ENCODE assay signal across 10 cellular contexts in the genomic region with DNA sequence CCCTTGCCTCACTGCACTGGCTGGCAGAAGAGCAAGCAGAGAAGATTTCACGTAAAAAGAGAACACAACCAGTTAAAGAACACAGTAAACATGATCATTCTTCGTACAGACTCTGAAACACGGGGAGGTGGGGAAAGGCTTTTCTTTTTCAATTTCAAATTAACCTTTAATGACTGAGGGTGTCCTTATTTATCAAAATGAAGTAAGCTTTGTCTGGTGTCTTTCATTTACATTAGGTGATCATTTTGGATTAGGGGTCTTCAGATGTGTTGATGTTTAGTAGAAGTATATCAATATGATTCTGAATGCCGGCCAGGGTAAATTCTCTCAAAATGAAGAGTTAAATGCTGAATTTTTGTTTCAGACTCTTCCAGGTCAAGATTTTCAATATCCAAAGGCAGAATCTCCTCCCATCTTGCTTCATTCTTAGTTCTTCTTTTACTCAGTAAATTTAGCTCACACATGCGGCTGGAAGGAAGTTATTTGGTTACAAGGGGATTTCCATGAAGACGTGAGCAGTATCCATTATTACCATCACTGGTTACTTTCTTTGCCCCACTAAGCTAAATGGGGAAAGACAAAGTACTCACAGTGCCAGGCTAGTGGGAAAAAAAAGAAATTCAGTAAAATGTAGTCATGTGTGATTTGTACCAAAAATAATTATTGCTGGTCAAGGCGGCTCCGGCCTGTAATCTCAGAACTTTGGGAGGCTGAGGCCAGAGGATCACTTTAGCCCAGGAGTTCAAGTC.
DNase-seq lines count a peak whose midpoint lies in the region; ATAC-seq and TF ChIP-seq lines count a peak whose summit lies in the region.
"Had no signal": no experiment of that assay in that cellular context is flagged by ENCODE, and none has a peak within 500 bp of the region (broad histone marks: within the 10 kb centered on the region; RNA-seq: fewer than 3 reads in every experiment).

No MANE protein-coding gene starts in this region.

- intact Hi-C loops in head of caudate nucleus (cut with DNase I) = loop anchor here (1.0 kb wide), 1 partner anchor 15 kb away; no protein-coding TSS in a partner anchor

- H3K27ac Mint-ChIP-seq in effector memory CD8-positive, alpha-beta T cell = no peak overlapping the region
- H3K27ac Mint-ChIP-seq: activated naive CD8-positive, alpha-beta T cell had no signal

- no peak overlapping the region for H3K4me3 ChIP-seq in GM12865 (ENCODE audit: low read depth, low read length)

- DNase-seq in GM12865 (ENCODE audit: low read depth) (peak; percentile 79), islet precursor cell (no peak), NCI-H2171 (lab: John Stamatoyannopoulos, UW) (no peak), head of caudate nucleus (no peak), KG1 (lab: John Stamatoyannopoulos, UW) (no peak)
- no peak for DNase-seq in effector memory CD8-positive, alpha-beta T cell
- DNase-seq: NCI-H510A treated with DMSO at 0.1 percent for 48 hours had no signal

- H3K27me3 Mint-ChIP-seq in effector memory CD8-positive, alpha-beta T cell = peaks cover 19 to 33% of the 10 kb centered on the region in 2 donors

- no peaks in the 10 kb centered on the region for H3K9me3 Mint-ChIP-seq in effector memory CD8-positive, alpha-beta T cell

- H3K4me1 Mint-ChIP-seq in effector memory CD8-positive, alpha-beta T cell (ENCODE audit: low read depth in 2 of 2) = peaks cover 0 to 2% of the 10 kb centered on the region in 2 donors

- TF ChIP-seq CTCF in GM12865 (IDR thresholded peaks at IDR 0.05; ENCODE audit: insufficient read depth, low read depth, low read length, missing control alignments) = no peak

- H3K4me3 Mint-ChIP-seq in effector memory CD8-positive, alpha-beta T cell = no peak overlapping the region
- H3K4me3 Mint-ChIP-seq: activated naive CD8-positive, alpha-beta T cell had no signal

- ATAC-seq in GM21367 (IDR thresholded peaks at IDR 0.05; ENCODE audit: unreplicated experiment) (peak; percentile 74), HG03196 (IDR thresholded peaks at IDR 0.05; ENCODE audit: unreplicated experiment) (peak; percentile 83)
- peak; percentile 32 for ATAC-seq in effector memory CD8-positive, alpha-beta T cell (replicated peaks)

- H3K36me3 Mint-ChIP-seq in effector memory CD8-positive, alpha-beta T cell (ENCODE audit: insufficient read depth) = no peaks in the 10 kb centered on the region
- H3K36me3 Mint-ChIP-seq: activated naive CD8-positive, alpha-beta T cell had no signal

Comparison
In these comparisons a context has a peak if more than half of its experiments do, and no peak if none do; other contexts are left out.
1. ATAC-seq: peak in every context shown above with its lines; median percentile 83 in HG03196; 74 in GM21367; 32 in effector memory CD8-positive, alpha-beta T cell.